ENCODE assay signal across 29 cellular contexts in the genomic region with DNA sequence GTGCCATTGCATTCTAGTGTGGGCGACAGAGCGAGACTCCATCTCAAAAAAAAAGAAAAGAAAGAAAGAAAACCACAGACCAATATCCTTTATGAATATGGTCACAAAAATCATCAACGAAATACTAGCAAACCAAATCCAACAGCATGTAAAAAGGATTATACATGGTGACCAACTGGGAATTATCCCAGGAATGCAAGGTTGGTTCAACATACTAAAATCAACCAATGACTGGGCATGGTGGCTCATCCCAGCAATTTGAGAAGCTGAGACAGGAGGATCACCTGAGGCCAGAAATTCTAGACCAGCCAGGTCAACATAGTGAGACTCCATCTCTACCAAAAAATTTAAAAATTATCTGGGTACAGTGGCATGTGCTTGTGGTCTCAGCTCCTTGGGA. TPM values are rescaled to one million over a fixed set of nuclear protein-coding genes. Genes with fewer than 3 reads are reported as not detected.
"Had no signal": no experiment of that assay in that cellular context is flagged by ENCODE, and none has a peak within 500 bp of the region (broad histone marks: within the 10 kb centered on the region; RNA-seq: fewer than 3 reads in every experiment).

No MANE protein-coding gene starts in this region.

- H3K4me3 ChIP-seq: breast epithelium had no signal

- H3K27ac ChIP-seq: breast epithelium had no signal

- H3K27me3 ChIP-seq: breast epithelium had no signal

- H3K27me3 Mint-ChIP-seq: T-helper 17 cell had no signal

- H3K4me3 Mint-ChIP-seq: activated CD8-positive, alpha-beta T cell treated with anti-CD3 and anti-CD28 coated beads, Interleukin-2, amount 10 ng/mL, durations not matched to agents 7 days and 5 days; activated naive CD8-positive, alpha-beta T cell treated with anti-CD3 and anti-CD28 coated beads, Interleukin-2, amount 10 ng/mL, durations not matched to agents 7 days and 5 days; T-helper 17 cell; WTC11 had no signal

- DNase-seq: activated CD4-positive, alpha-beta T cell treated with anti-CD3 and anti-CD28 coated beads for 48 hours; activated CD4-positive, alpha-beta T cell treated with anti-CD3 and anti-CD28 coated beads, Interleukin-2, amount 50 U/mL, for 4 hours; activated CD4-positive, CD25-positive, alpha-beta regulatory T cell treated with anti-CD3 and anti-CD28 coated beads, Interleukin-2, amount 50 U/mL, for 72 hours; activated CD8-positive, alpha-beta memory T cell treated with anti-CD3 and anti-CD28 coated beads, Interleukin-2, amount 50 U/mL, for 48 hours; activated CD8-positive, alpha-beta T cell treated with anti-CD3 and anti-CD28 coated beads, Interleukin-2, amount 10 ng/mL, durations not matched to agents 7 days and 5 days; activated naive CD4-positive, alpha-beta T cell treated with anti-CD3 and anti-CD28 coated beads, Interleukin-2, amount 50 U/mL, for 16 hours; activated naive CD8-positive, alpha-beta T cell treated with anti-CD3 and anti-CD28 coated beads, Interleukin-2, amount 10 ng/mL, durations not matched to agents 7 days and 5 days; activated T-cell treated with anti-CD3 and anti-CD28 coated beads, Interleukin-2, amount 50 U/mL, for 1 hour; aorta; caudate nucleus; NCI-H1092; NCI-H1417; NCI-H1930; NCI-H2171; NCI-H2227 treated with DMSO at 0.1 percent for 48 hours; NCI-H446 treated with DMSO at 0.1 percent for 48 hours; NCI-H526 treated with DMSO at 0.1 percent for 48 hours; NCI-H82; RPMI8226; SIG-M5; T-helper 17 cell; T-helper 9 cell had no signal

- H3K36me3 ChIP-seq: breast epithelium had no signal

- H3K27ac Mint-ChIP-seq: activated CD8-positive, alpha-beta T cell treated with anti-CD3 and anti-CD28 coated beads, Interleukin-2, amount 10 ng/mL, durations not matched to agents 7 days and 5 days; activated naive CD8-positive, alpha-beta T cell treated with anti-CD3 and anti-CD28 coated beads, Interleukin-2, amount 10 ng/mL, durations not matched to agents 7 days and 5 days; T-helper 17 cell; WTC11 had no signal

- H3K4me1 Mint-ChIP-seq: T-helper 17 cell had no signal

- ATAC-seq: activated CD8-positive, alpha-beta T cell treated with anti-CD3 and anti-CD28 coated beads, Interleukin-2, amount 10 ng/mL, durations not matched to agents 7 days and 5 days; Panc1; T-helper 17 cell; WTC11 had no signal

- H3K4me1 ChIP-seq: breast epithelium had no signal

RNA-seq across cellular contexts. Expression of a gene that starts 7.2 kb away (rescaled TPM):
- total RNA-seq: cerebellum, LHCN-M2, MCF 10A, OCI-LY7 had no signal
